Comparison of ENCODE assay signal across 30 cellular contexts in genomic region chr15:77192451-77192850, GRCh38.
"Had no signal": no experiment of that assay in that cellular context is flagged by ENCODE, and none has a peak within 500 bp of the region (broad histone marks: within the 10 kb centered on the region; RNA-seq: fewer than 3 reads in every experiment).

No MANE protein-coding gene starts in this region.

- H3K4me3 ChIP-seq: ascending aorta, breast epithelium, cardiac muscle cell, colonic mucosa, esophagus squamous epithelium, gastroesophageal sphincter had no signal

- H3K36me3 Mint-ChIP-seq: activated CD4-positive, alpha-beta memory T cell treated with anti-CD3 and anti-CD28 coated beads for 36 hours; activated CD8-positive, alpha-beta memory T cell treated with anti-CD3 and anti-CD28 coated beads, Interleukin-2, amount 10 ng/mL, durations not matched to agents 7 days and 5 days; activated naive CD4-positive, alpha-beta T cell treated with anti-CD3 and anti-CD28 coated beads, Interleukin-2, amount 10 ng/mL, durations not matched to agents 7 days and 5 days; activated naive CD4-positive, alpha-beta T cell treated with anti-CD3 and anti-CD28 coated beads, Interleukin-2, amount 50 U/mL, for 72 hours; brain had no signal

- H3K27me3 ChIP-seq: ascending aorta, breast epithelium, cardiac muscle cell, colonic mucosa, esophagus squamous epithelium, gastroesophageal sphincter had no signal

- H3K9me3 ChIP-seq: ascending aorta, breast epithelium, colonic mucosa, esophagus squamous epithelium, gastroesophageal sphincter had no signal

- H3K27me3 Mint-ChIP-seq: activated CD4-positive, alpha-beta memory T cell treated with anti-CD3 and anti-CD28 coated beads for 36 hours; activated CD8-positive, alpha-beta memory T cell treated with anti-CD3 and anti-CD28 coated beads, Interleukin-2, amount 10 ng/mL, durations not matched to agents 7 days and 5 days; activated naive CD4-positive, alpha-beta T cell treated with anti-CD3 and anti-CD28 coated beads, Interleukin-2, amount 10 ng/mL, durations not matched to agents 7 days and 5 days; activated naive CD8-positive, alpha-beta T cell treated with anti-CD3 and anti-CD28 coated beads, Interleukin-2, amount 10 ng/mL, durations not matched to agents 7 days and 5 days; brain; T-helper 17 cell had no signal

- H3K4me1 ChIP-seq: breast epithelium, colonic mucosa had no signal

- H3K27ac ChIP-seq: ascending aorta, breast epithelium, cardiac muscle cell, colonic mucosa, epithelial cell of prostate, esophagus squamous epithelium, gastroesophageal sphincter, WERI-Rb-1 had no signal

- H3K4me3 Mint-ChIP-seq: activated CD4-positive, alpha-beta memory T cell treated with anti-CD3 and anti-CD28 coated beads for 36 hours; activated CD8-positive, alpha-beta memory T cell treated with anti-CD3 and anti-CD28 coated beads, Interleukin-2, amount 10 ng/mL, durations not matched to agents 7 days and 5 days; activated CD8-positive, alpha-beta T cell treated with anti-CD3 and anti-CD28 coated beads, Interleukin-2, amount 10 ng/mL, durations not matched to agents 7 days and 5 days; activated naive CD4-positive, alpha-beta T cell treated with anti-CD3 and anti-CD28 coated beads, Interleukin-2, amount 10 ng/mL, durations not matched to agents 7 days and 5 days; activated naive CD8-positive, alpha-beta T cell treated with anti-CD3 and anti-CD28 coated beads, Interleukin-2, amount 10 ng/mL, durations not matched to agents 7 days and 5 days; activated T-helper 1 cell treated with anti-CD3 and anti-CD28 coated beads, Interleukin-12 subunit alpha, Interleukin-12 subunit beta, Interleukin-2, Interleukin-4 antibody, amounts not matched to agents 30 ng/mL and 10 ng/mL and 1 ng/mL, durations not matched to agents 14 hours and 24 hours and 36 hours; brain; T-helper 17 cell; T-helper 2 cell treated with Interferon-gamma antibody and Interleukin-4, amounts not matched to agents 5 μg/mL and 100 μg/mL, for 36 hours had no signal

- DNase-seq: activated CD4-positive, alpha-beta memory T cell treated with anti-CD3 and anti-CD28 coated beads for 36 hours; activated CD4-positive, alpha-beta T cell treated with anti-CD3 and anti-CD28 coated beads for 48 hours; activated CD8-positive, alpha-beta memory T cell treated with anti-CD3 and anti-CD28 coated beads, Interleukin-2, amount 10 ng/mL, durations not matched to agents 7 days and 5 days; activated CD8-positive, alpha-beta memory T cell treated with anti-CD3 and anti-CD28 coated beads, Interleukin-2, amount 50 U/mL, for 4 hours; activated CD8-positive, alpha-beta T cell treated with anti-CD3 and anti-CD28 coated beads, Interleukin-2, amount 10 ng/mL, durations not matched to agents 7 days and 5 days; activated effector memory CD4-positive, alpha-beta T cell treated with anti-CD3 and anti-CD28 coated beads, Interleukin-2, amount 50 U/mL, for 16 hours; activated naive CD4-positive, alpha-beta T cell treated with anti-CD3 and anti-CD28 coated beads, Interleukin-2, amount 10 ng/mL, durations not matched to agents 7 days and 5 days; activated naive CD8-positive, alpha-beta T cell treated with anti-CD3 and anti-CD28 coated beads, Interleukin-2, amount 10 ng/mL, durations not matched to agents 7 days and 5 days; activated T-cell treated with anti-CD3 and anti-CD28 coated beads, Interleukin-2, amount 50 U/mL, for 1 hour; activated T-cell treated with anti-CD3 and anti-CD28 coated beads, Interleukin-2, amount 50 U/mL, for 48 hours; central memory CD4-positive, alpha-beta T cell; cerebellar nuclear complex; colonic mucosa; effector CD8-positive, alpha-beta T cell; esophagus squamous epithelium; foreskin melanocyte; T-helper 1 cell; T-helper 17 cell; T1000; WERI-Rb-1 had no signal

- H3K27ac Mint-ChIP-seq: activated CD4-positive, alpha-beta memory T cell treated with anti-CD3 and anti-CD28 coated beads for 36 hours; activated CD8-positive, alpha-beta memory T cell treated with anti-CD3 and anti-CD28 coated beads, Interleukin-2, amount 10 ng/mL, durations not matched to agents 7 days and 5 days; activated CD8-positive, alpha-beta T cell treated with anti-CD3 and anti-CD28 coated beads, Interleukin-2, amount 10 ng/mL, durations not matched to agents 7 days and 5 days; activated naive CD4-positive, alpha-beta T cell treated with anti-CD3 and anti-CD28 coated beads, Interleukin-2, amount 10 ng/mL, durations not matched to agents 7 days and 5 days; activated naive CD8-positive, alpha-beta T cell treated with anti-CD3 and anti-CD28 coated beads, Interleukin-2, amount 10 ng/mL, durations not matched to agents 7 days and 5 days; activated T-helper 1 cell treated with anti-CD3 and anti-CD28 coated beads, Interleukin-12 subunit alpha, Interleukin-12 subunit beta, Interleukin-2, Interleukin-4 antibody, amounts not matched to agents 30 ng/mL and 10 ng/mL and 1 ng/mL, durations not matched to agents 14 hours and 24 hours and 36 hours; activated T-helper 2 cell treated with anti-CD3 and anti-CD28 coated beads, Interferon-gamma antibody, Interleukin-2, Interleukin-4, amounts not matched to agents 10 μg/mL and 5 μg/mL and 100 μg/mL, durations not matched to agents 14 hours and 24 hours and 36 hours; brain; T-helper 2 cell treated with Interferon-gamma antibody and Interleukin-4, amounts not matched to agents 5 μg/mL and 100 μg/mL, for 36 hours had no signal

- ATAC-seq: activated CD8-positive, alpha-beta memory T cell treated with anti-CD3 and anti-CD28 coated beads, Interleukin-2, amount 10 ng/mL, durations not matched to agents 7 days and 5 days; activated CD8-positive, alpha-beta T cell treated with anti-CD3 and anti-CD28 coated beads, Interleukin-2, amount 10 ng/mL, durations not matched to agents 7 days and 5 days; activated naive CD4-positive, alpha-beta T cell treated with anti-CD3 and anti-CD28 coated beads, Interleukin-2, amount 50 U/mL, for 72 hours; gastroesophageal sphincter; T-helper 17 cell had no signal

- H3K9me3 Mint-ChIP-seq: activated CD4-positive, alpha-beta memory T cell treated with anti-CD3 and anti-CD28 coated beads for 36 hours; activated naive CD4-positive, alpha-beta T cell treated with anti-CD3 and anti-CD28 coated beads, Interleukin-2, amount 10 ng/mL, durations not matched to agents 7 days and 5 days; activated naive CD4-positive, alpha-beta T cell treated with anti-CD3 and anti-CD28 coated beads, Interleukin-2, amount 50 U/mL, for 72 hours; activated naive CD8-positive, alpha-beta T cell treated with anti-CD3 and anti-CD28 coated beads, Interleukin-2, amount 10 ng/mL, durations not matched to agents 7 days and 5 days; activated T-helper 1 cell treated with anti-CD3 and anti-CD28 coated beads, Interleukin-12 subunit alpha, Interleukin-12 subunit beta, Interleukin-2, Interleukin-4 antibody, amounts not matched to agents 30 ng/mL and 10 ng/mL and 1 ng/mL, durations not matched to agents 14 hours and 24 hours and 36 hours; activated T-helper 2 cell treated with anti-CD3 and anti-CD28 coated beads, Interferon-gamma antibody, Interleukin-2, Interleukin-4, amounts not matched to agents 10 μg/mL and 5 μg/mL and 100 μg/mL, durations not matched to agents 14 hours and 24 hours and 36 hours; brain; T-helper 2 cell treated with Interferon-gamma antibody and Interleukin-4, amounts not matched to agents 5 μg/mL and 100 μg/mL, for 36 hours had no signal

- H3K36me3 ChIP-seq: ascending aorta, breast epithelium, cardiac muscle cell, colonic mucosa, esophagus squamous epithelium, gastroesophageal sphincter, WERI-Rb-1 had no signal
